ENCODE assay signal across 8 cellular contexts in genomic region chr6:80143312-80143960, GRCh38. TPM values are rescaled to one million over a fixed set of nuclear protein-coding genes. Genes with fewer than 3 reads are reported as not detected.
DNase-seq lines count a peak whose midpoint lies in the region; ATAC-seq and TF ChIP-seq lines count a peak whose summit lies in the region.

No MANE protein-coding gene starts in this region.

- H3K9me3 Mint-ChIP-seq in Caco-2 (ENCODE audit: unreplicated experiment) = no peaks in the 10 kb centered on the region

- POLR2A ChIA-PET in Caco-2 (lab: Charles Lee) = no interaction called here

- H3K27ac Mint-ChIP-seq in Caco-2 (ENCODE audit: unreplicated experiment) = no peak overlapping the region

- H3K36me3 ChIP-seq in thyroid gland = no peaks in the 10 kb centered on the region
- H3K36me3 ChIP-seq in Caco-2 (ENCODE audit: control insufficient read depth, insufficient read depth, low read length) = no peaks in the 10 kb centered on the region; the same call in none of the 2 replicates

- no peak overlapping the region for H3K4me3 Mint-ChIP-seq in Caco-2 (ENCODE audit: unreplicated experiment)

- H3K4me3 ChIP-seq in right cardiac atrium (ENCODE audit: low read length) (no peak overlapping the region), thyroid gland (replicated peaks in 1 of 3) (no peak overlapping the region), Caco-2 (ENCODE audit: low read depth, low read length) (no peak overlapping the region)

- DNase-seq in HS-5 (ENCODE audit: low read depth) (peak; percentile 87), amniotic stem cell (lab: John Stamatoyannopoulos, UW) (peak; percentile 74), right cardiac atrium (peak; percentile 53 to 84 (median 81)), thyroid gland (peak; percentile 88), NCI-H187 (lab: John Stamatoyannopoulos, UW) (no peak), NCI-H187 treated with DMSO at 0.1 percent for 48 hours (lab: John Stamatoyannopoulos, UW) (no peak), Caco-2 (no peak)

- CTCF ChIA-PET in Caco-2 (lab: Charles Lee) = no interaction called here

- H3K27me3 Mint-ChIP-seq in Caco-2 (ENCODE audit: insufficient read depth, unreplicated experiment) = no peaks in the 10 kb centered on the region

- H3K27ac ChIP-seq in right cardiac atrium (ENCODE audit: low read length) (no peak overlapping the region), thyroid gland (peak overlapping the region in 2 of 3 donors; percentile 7 to 50)

- no peaks in the 10 kb centered on the region for H3K4me1 Mint-ChIP-seq in Caco-2 (ENCODE audit: low read depth, unreplicated experiment)

- peak in 2 of 6 experiments; percentile 19 to 23 for TF ChIP-seq CTCF in thyroid gland (IDR thresholded peaks at IDR 0.05)
- TF ChIP-seq CTCF in Caco-2 (IDR thresholded peaks at IDR 0.05; ENCODE audit: insufficient read depth in 1 of 2, low read depth in 1 of 2, low read length in 1 of 2, severe bottlenecking in 1 of 2, unreplicated experiment in 1 of 2) = no peak

- H3K27me3 ChIP-seq in right cardiac atrium (ENCODE audit: control insufficient read depth, insufficient read depth) (no peaks in the 10 kb centered on the region), thyroid gland (no peaks in the 10 kb centered on the region), Caco-2 (replicated peaks; ENCODE audit: control insufficient read depth, insufficient read depth, low read length) (no peaks in the 10 kb centered on the region)

- H3K9me3 ChIP-seq in right cardiac atrium (ENCODE audit: control insufficient read depth, low read length) = no peaks in the 10 kb centered on the region
- H3K9me3 ChIP-seq in thyroid gland = no peaks in the 10 kb centered on the region
- no peaks in the 10 kb centered on the region for H3K9me3 ChIP-seq in Caco-2

- no peaks in the 10 kb centered on the region for H3K36me3 Mint-ChIP-seq in Caco-2 (ENCODE audit: insufficient read depth, unreplicated experiment)

- TF ChIP-seq POLR2A in thyroid gland (IDR thresholded peaks at IDR 0.05) = no peak

- whole genome bisulfite sequencing in right cardiac atrium = 8% methylated on average over 3 of the region's 3 CpGs
- 8 to 9% methylated on average over 3 of the region's 3 CpGs for WGBS in thyroid gland, 2 donors

- ATAC-seq in right cardiac atrium (peak; percentile 80 to 94), HG03520 (IDR thresholded peaks at IDR 0.05; ENCODE audit: unreplicated experiment) (no peak)

- BruUV-seq in Caco-2 (replicated peaks; lab: Mats Ljungman, UMichigan) = no TSS peak

- H3K4me1 ChIP-seq in right cardiac atrium (ENCODE audit: control insufficient read depth, insufficient read depth, low read length) (no peaks in the 10 kb centered on the region), thyroid gland (peaks cover 13 to 19% of the 10 kb centered on the region in 2 donors), Caco-2 (no peaks in the 10 kb centered on the region)

- intact Hi-C loops in right cardiac atrium (cut with DNase I) = no loop called here
- intact Hi-C loops in thyroid gland (cut with DNase I) = no loop called here
- intact Hi-C loops in Caco-2 (cut with micrococcal nuclease; ENCODE audit: unreplicated experiment) = no loop called here

RNA-seq across cellular contexts. Expression of gene BCKDHB, which starts 37.0 kb away (rescaled TPM):
- 10 to 100 TPM; 12.3 to 23.9 (median 18.8) TPM for total RNA-seq in right cardiac atrium
- 10.9 TPM for polyA plus RNA-seq in right cardiac atrium
- 10 to 100 TPM; 16.7 to 36.9 (median 24.4) TPM for total RNA-seq in thyroid gland
- 28.0 and 29.7 TPM in 2 replicates for total RNA-seq in Caco-2 (2022)

Comparison
In these comparisons a context has a peak if more than half of its experiments do, and no peak if none do; other contexts are left out.
1. DNase-seq: peak in HS-5 (single experiment), amniotic stem cell (single experiment), right cardiac atrium (3 of 3) and thyroid gland (2 of 2); none in NCI-H187 (0 of 2), NCI-H187 treated with DMSO at 0.1 percent for 48 hours (single experiment) and Caco-2 (0 of 2).